Comparison of ENCODE assay signal across 8 cellular contexts in the genomic region with DNA sequence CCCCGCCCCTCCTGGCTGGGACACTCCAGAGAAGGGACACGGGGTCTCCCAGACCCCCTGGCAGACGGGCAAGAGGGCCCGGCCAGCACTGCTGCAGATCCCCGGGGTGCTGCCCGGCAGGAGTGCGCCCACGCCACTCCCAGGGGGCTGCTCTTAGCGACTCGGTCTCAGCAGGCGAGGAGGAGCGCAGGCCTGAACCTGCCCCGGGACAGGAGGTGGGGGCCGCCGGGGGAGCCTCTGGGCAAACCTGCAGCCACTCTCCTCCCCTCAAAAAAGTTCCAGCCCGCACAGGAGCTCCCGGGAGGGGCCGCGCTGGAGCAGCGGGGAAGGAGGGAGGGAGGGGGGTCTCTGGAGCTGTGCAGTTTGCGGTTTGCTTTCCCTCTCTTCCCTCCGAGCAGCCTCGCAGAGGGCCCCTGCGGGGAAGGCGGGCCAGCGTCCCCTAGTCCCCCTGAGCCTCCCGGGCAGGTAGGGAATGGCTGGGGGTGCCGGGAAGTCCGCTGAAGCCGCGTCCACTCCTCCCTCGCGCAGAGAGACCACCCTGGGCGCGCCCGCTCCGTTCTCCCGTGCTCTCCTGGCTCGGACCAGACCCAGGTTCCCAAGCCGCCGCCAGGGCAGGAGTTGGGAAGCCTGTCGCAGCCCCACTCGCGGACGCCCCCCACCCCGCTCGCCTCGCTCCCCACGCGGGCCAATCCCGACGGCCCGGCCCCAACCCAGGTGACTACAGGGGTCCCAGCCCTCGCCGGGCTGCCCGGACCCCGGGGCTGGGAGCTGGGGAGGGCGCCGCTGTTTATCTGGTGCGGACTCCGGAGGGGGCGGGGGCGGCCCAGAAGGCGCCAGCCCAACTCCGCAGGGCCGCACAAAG. TPM values are rescaled to one million over a fixed set of nuclear protein-coding genes. Genes with fewer than 3 reads are reported as not detected.
A peak's percentile ranks its signal among the peaks of the same experiment; 100 is the strongest.
DNase-seq lines count a peak whose midpoint lies in the region; ATAC-seq and TF ChIP-seq lines count a peak whose summit lies in the region.

No MANE protein-coding gene starts in this region.

- H3K9me3 ChIP-seq in lung (ENCODE audit: control insufficient read depth in 2 of 2, insufficient read depth in 1 of 2, low read length in 1 of 2) (no peaks in the 10 kb centered on the region), transverse colon (no peaks in the 10 kb centered on the region)

- no peak for TF ChIP-seq EP300 in transverse colon (IDR thresholded peaks at IDR 0.05; ENCODE audit: low read depth)

- no peaks in the 10 kb centered on the region for H3K27me3 ChIP-seq in lung (ENCODE audit: control insufficient read depth, insufficient read depth)
- H3K27me3 ChIP-seq in transverse colon = no peaks in the 10 kb centered on the region

- peak overlapping the region; percentile 59 for H3K4me3 ChIP-seq in choroid plexus epithelial cell (ENCODE audit: low read depth, low read length)
- peak overlapping the region; percentile 16 for H3K4me3 ChIP-seq in lung
- peak overlapping the region; percentile 35 to 54 (median 42) for H3K4me3 ChIP-seq in transverse colon

- peaks cover 4 to 29% of the 10 kb centered on the region in 2 donors for H3K4me1 ChIP-seq in lung (ENCODE audit: control insufficient read depth in 2 of 2, insufficient read depth in 2 of 2, low read length in 2 of 2)
- peaks cover 31 to 57% (median 41%) of the 10 kb centered on the region in 4 donors for H3K4me1 ChIP-seq in transverse colon

- TF ChIP-seq POLR2A in transverse colon (IDR thresholded peaks at IDR 0.05) = no peak

- peaks cover 0 to 26% of the 10 kb centered on the region in 2 donors for H3K36me3 ChIP-seq in lung (ENCODE audit: control insufficient read depth in 2 of 2, insufficient read depth in 2 of 2, low read length in 2 of 2)
- H3K36me3 ChIP-seq in transverse colon = peaks cover 0 to 8% (median 0%) of the 10 kb centered on the region in 4 donors

- intact Hi-C loops in transverse colon (cut with DNase I; ENCODE audit: low total_unique reads) = no loop called here

- in situ Hi-C loops in transverse colon (cut with MboI; ENCODE audit: low pct_ligation_motif_present in 1 of 4, low pct_unique_long_range_greater_than_20kb in 1 of 4, low sequenced_read_pairs in 3 of 4) = no loop called here

- H3K27ac ChIP-seq in lung (ENCODE audit: low read depth in 1 of 2, low read length in 1 of 2) (peak overlapping the region in 1 of 2 donors; percentile 7), transverse colon (peak overlapping the region; percentile 58 to 88 (median 84))

- WGBS in lung, 2 donors = 11 to 16% methylated on average over 54 to 66 of the region's 66 CpGs
- 15% methylated on average over 43 of the region's 66 CpGs; no CpG with 5 or more reads in 1 of the 2 donors for WGBS in transverse colon (ENCODE audit: low coverage in 1 of 2), 2 donors

- DNase-seq in NCI-H1417 (lab: John Stamatoyannopoulos, UW) (peak in 2 of 3 experiments; percentile 56 to 64), NCI-H1417 treated with DMSO at 0.1 percent for 48 hours (lab: John Stamatoyannopoulos, UW) (no peak), choroid plexus epithelial cell (ENCODE audit: low read depth) (no peak), lung (ENCODE audit: low spot score) (no peak), transverse colon (no peak), SHP77 treated with DMSO at 0.1 percent for 48 hours (lab: John Stamatoyannopoulos, UW) (no peak), superior temporal gyrus (ENCODE audit: extremely low spot score) (no peak), OCI-M2 (lab: John Stamatoyannopoulos, UW; ENCODE audit: unreplicated experiment) (no peak)

- TF ChIP-seq CTCF in choroid plexus epithelial cell (conservative IDR thresholded peaks at IDR 0.05; ENCODE audit: low read depth, low read length) (no peak), lung (IDR thresholded peaks at IDR 0.05; ENCODE audit: control extremely low read depth, extremely low read depth) (no peak), transverse colon (IDR thresholded peaks at IDR 0.05) (no peak)

- ATAC-seq in lung (ENCODE audit: insufficient read depth, low FRiP score) = no peak

RNA-seq across cellular contexts. Expression of a gene that starts 44.2 kb away (rescaled TPM):
- 10 to 100 TPM in 1 of 2 donors, 1 to 10 TPM in 1; 5.9 to 32.7 TPM for total RNA-seq in lung
- polyA plus RNA-seq in lung = 10 to 100 TPM in 1 of 2 donors, 1 to 10 TPM in 1; 9.1 to 12.0 TPM
- 10 to 100 TPM; 22.2 to 64.3 (median 26.5) TPM for total RNA-seq in transverse colon

Comparison
In these comparisons a context has a peak if more than half of its experiments do, and no peak if none do; other contexts are left out.
1. DNase-seq: peak in NCI-H1417 (2 of 3); none in NCI-H1417 treated with DMSO at 0.1 percent for 48 hours (single experiment), choroid plexus epithelial cell (single experiment), lung (single experiment), transverse colon (single experiment), SHP77 treated with DMSO at 0.1 percent for 48 hours (single experiment), superior temporal gyrus (single experiment) and OCI-M2 (single experiment).
2. Peak in every context shown above with its lines, with median percentiles within 50 percentile points of each other: H3K4me3 ChIP-seq.